ENCODE assay signal across 16 cellular contexts in the genomic region with DNA sequence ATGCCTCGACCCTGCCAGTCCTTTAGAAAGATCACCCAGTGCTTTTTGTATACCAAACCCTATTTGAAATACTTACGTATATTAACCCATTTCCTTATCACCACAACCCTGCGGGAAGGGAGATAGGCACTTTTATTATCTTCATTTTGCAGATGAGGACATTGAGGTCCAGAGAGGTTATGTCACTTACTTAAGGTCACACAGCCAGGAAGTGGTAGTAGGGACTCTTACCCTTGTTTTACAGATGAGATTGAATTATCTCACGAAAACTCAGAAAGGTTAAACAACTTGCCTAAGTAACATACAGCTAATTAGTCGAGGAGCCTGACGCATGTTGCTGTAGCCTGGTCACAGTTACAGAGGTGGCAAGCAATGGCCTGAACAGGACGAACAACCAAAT. TPM values are rescaled to one million over a fixed set of nuclear protein-coding genes. Genes with fewer than 3 reads are reported as not detected.
DNase-seq lines count a peak whose midpoint lies in the region; ATAC-seq lines count a peak whose summit lies in the region.
"Had no signal": no experiment of that assay in that cellular context is flagged by ENCODE, and none has a peak within 500 bp of the region (broad histone marks: within the 10 kb centered on the region; RNA-seq: fewer than 3 reads in every experiment).

No MANE protein-coding gene starts in this region.

- peaks cover 27% of the 10 kb centered on the region for H3K4me1 Mint-ChIP-seq in activated T-cell treated with anti-CD3 and anti-CD28 coated beads, Interleukin-2, amount 50 U/mL, for 72 hours (ENCODE audit: low read depth)
- H3K4me1 Mint-ChIP-seq in T-cell = peaks cover 10 to 31% (median 21%) of the 10 kb centered on the region in 3 donors
- peaks cover 15% of the 10 kb centered on the region for H3K4me1 Mint-ChIP-seq in activated naive CD8-positive, alpha-beta T cell treated with anti-CD3 and anti-CD28 coated beads, Interleukin-2, amount 50 U/mL, for 24 hours
- H3K4me1 Mint-ChIP-seq in stimulated activated effector memory CD8-positive, alpha-beta T cell treated with anti-CD3 and anti-CD28 coated beads, Interleukin-12 subunit alpha, Interleukin-12 subunit beta, amount 100 ng/mL, for 72 hours = peaks cover 24% of the 10 kb centered on the region

- peaks cover 39 to 75% of the 10 kb centered on the region in 2 donors for H3K36me3 Mint-ChIP-seq in activated T-cell treated with anti-CD3 and anti-CD28 coated beads, Interleukin-2, amount 50 U/mL, for 72 hours (ENCODE audit: insufficient read depth in 2 of 2)
- H3K36me3 Mint-ChIP-seq in T-cell = peaks cover 83% of the 10 kb centered on the region
- peaks cover 92% of the 10 kb centered on the region for H3K36me3 Mint-ChIP-seq in activated naive CD8-positive, alpha-beta T cell treated with anti-CD3 and anti-CD28 coated beads, Interleukin-2, amount 50 U/mL, for 24 hours (ENCODE audit: low read depth)
- peaks cover 100% of the 10 kb centered on the region for H3K36me3 Mint-ChIP-seq in stimulated activated effector memory CD8-positive, alpha-beta T cell treated with anti-CD3 and anti-CD28 coated beads, Interleukin-12 subunit alpha, Interleukin-12 subunit beta, amount 100 ng/mL, for 72 hours

- CTCF ChIA-PET in T-cell (lab: Charles Lee) = no interaction called here

- no peak for ATAC-seq in activated T-cell treated with anti-CD3 and anti-CD28 coated beads, Interleukin-2, amount 50 U/mL, for 72 hours (replicated peaks in 1 of 2)
- ATAC-seq in T-cell (replicated peaks in 1 of 4) (no peak), HG02870 (IDR thresholded peaks at IDR 0.05; ENCODE audit: unreplicated experiment) (no peak)
- ATAC-seq in activated naive CD8-positive, alpha-beta T cell treated with anti-CD3 and anti-CD28 coated beads, Interleukin-2, amount 50 U/mL, for 24 hours = no peak
- ATAC-seq in stimulated activated effector memory CD8-positive, alpha-beta T cell treated with anti-CD3 and anti-CD28 coated beads, Interleukin-12 subunit alpha, Interleukin-12 subunit beta, amount 100 ng/mL, for 72 hours = no peak
- ATAC-seq: HCT116 had no signal

- POLR2A ChIA-PET in T-cell (lab: Charles Lee) = no interaction called here

- H3K27me3 Mint-ChIP-seq in activated T-cell treated with anti-CD3 and anti-CD28 coated beads, Interleukin-2, amount 50 U/mL, for 72 hours (ENCODE audit: low read depth) = no peaks in the 10 kb centered on the region
- H3K27me3 Mint-ChIP-seq in T-cell = no peaks in the 10 kb centered on the region
- H3K27me3 Mint-ChIP-seq in activated naive CD8-positive, alpha-beta T cell treated with anti-CD3 and anti-CD28 coated beads, Interleukin-2, amount 50 U/mL, for 24 hours = no peaks in the 10 kb centered on the region

- peak overlapping the region; percentile 75 for H3K27ac Mint-ChIP-seq in activated T-cell treated with anti-CD3 and anti-CD28 coated beads, Interleukin-2, amount 50 U/mL, for 72 hours
- H3K27ac Mint-ChIP-seq in T-cell = peak overlapping the region; percentile 19 to 66
- peak overlapping the region; percentile 18 for H3K27ac Mint-ChIP-seq in activated naive CD8-positive, alpha-beta T cell treated with anti-CD3 and anti-CD28 coated beads, Interleukin-2, amount 50 U/mL, for 24 hours
- peak overlapping the region; percentile 79 for H3K27ac Mint-ChIP-seq in stimulated activated effector memory CD8-positive, alpha-beta T cell treated with anti-CD3 and anti-CD28 coated beads, Interleukin-12 subunit alpha, Interleukin-12 subunit beta, amount 100 ng/mL, for 72 hours

- no peak for DNase-seq in activated T-cell treated with anti-CD3 and anti-CD28 coated beads, Interleukin-2, amount 50 U/mL, for 72 hours
- DNase-seq in activated T-cell treated with anti-CD3 and anti-CD28 coated beads, Interleukin-2, amount 50 U/mL, for 1 hour = no peak
- DNase-seq in T-cell (no peak), nucleus accumbens (lab: John Stamatoyannopoulos, UW) (no peak)
- no peak for DNase-seq in activated naive CD8-positive, alpha-beta T cell treated with anti-CD3 and anti-CD28 coated beads, Interleukin-2, amount 50 U/mL, for 24 hours
- no peak for DNase-seq in stimulated activated effector memory CD8-positive, alpha-beta T cell treated with anti-CD3 and anti-CD28 coated beads, Interleukin-12 subunit alpha, Interleukin-12 subunit beta, amount 100 ng/mL, for 72 hours (ENCODE audit: low spot score in 2 of 2)
- DNase-seq: DMS79, GM23248, MV-4-11, NCI-H1417 treated with DMSO at 0.1 percent for 48 hours, NCI-H2029, NCI-H2171 treated with DMSO at 0.1 percent for 48 hours, NCI-H510A treated with DMSO at 0.1 percent for 48 hours had no signal

- H3K9me3 Mint-ChIP-seq in activated T-cell treated with anti-CD3 and anti-CD28 coated beads, Interleukin-2, amount 50 U/mL, for 72 hours = no peaks in the 10 kb centered on the region
- H3K9me3 Mint-ChIP-seq in T-cell = no peaks in the 10 kb centered on the region
- no peaks in the 10 kb centered on the region for H3K9me3 Mint-ChIP-seq in activated naive CD8-positive, alpha-beta T cell treated with anti-CD3 and anti-CD28 coated beads, Interleukin-2, amount 50 U/mL, for 24 hours
- H3K9me3 Mint-ChIP-seq in stimulated activated effector memory CD8-positive, alpha-beta T cell treated with anti-CD3 and anti-CD28 coated beads, Interleukin-12 subunit alpha, Interleukin-12 subunit beta, amount 100 ng/mL, for 72 hours = no peaks in the 10 kb centered on the region

- H3K4me3 Mint-ChIP-seq in activated T-cell treated with anti-CD3 and anti-CD28 coated beads, Interleukin-2, amount 50 U/mL, for 72 hours = no peak overlapping the region
- H3K4me3 Mint-ChIP-seq in T-cell = no peak overlapping the region
- no peak overlapping the region for H3K4me3 Mint-ChIP-seq in activated naive CD8-positive, alpha-beta T cell treated with anti-CD3 and anti-CD28 coated beads, Interleukin-2, amount 50 U/mL, for 24 hours
- no peak overlapping the region for H3K4me3 Mint-ChIP-seq in stimulated activated effector memory CD8-positive, alpha-beta T cell treated with anti-CD3 and anti-CD28 coated beads, Interleukin-12 subunit alpha, Interleukin-12 subunit beta, amount 100 ng/mL, for 72 hours

RNA-seq across cellular contexts. Expression of a gene that starts 38.3 kb away (rescaled TPM):
- total RNA-seq in activated T-cell treated with anti-CD3 and anti-CD28 coated beads, Interleukin-2, amount 50 U/mL, for 72 hours = 100 to 1,000 TPM; 313 to 348 TPM
- total RNA-seq in T-cell = 100 to 1,000 TPM; 186 to 281 (median 221) TPM

RNA-seq across cellular contexts. Expression of a gene that starts 49.9 kb away (rescaled TPM):
- total RNA-seq in activated T-cell treated with anti-CD3 and anti-CD28 coated beads, Interleukin-2, amount 50 U/mL, for 72 hours = 100 to 1,000 TPM; 155 to 166 TPM
- 10 to 100 TPM; 35.6 to 44.3 (median 38.2) TPM for total RNA-seq in T-cell
- total RNA-seq: G401 had no signal

Comparison
In these comparisons a context has a peak if more than half of its experiments do, and no peak if none do; other contexts are left out.
1. H3K27ac Mint-ChIP-seq: peak in every context shown above with its lines; median percentile 79 in stimulated activated effector memory CD8-positive, alpha-beta T cell treated with anti-CD3 and anti-CD28 coated beads, Interleukin-12 subunit alpha, Interleukin-12 subunit beta, amount 100 ng/mL, for 72 hours; 75 in activated T-cell treated with anti-CD3 and anti-CD28 coated beads, Interleukin-2, amount 50 U/mL, for 72 hours; 42 in T-cell; 18 in activated naive CD8-positive, alpha-beta T cell treated with anti-CD3 and anti-CD28 coated beads, Interleukin-2, amount 50 U/mL, for 24 hours.